18 cellular contexts compared by ENCODE assay signal in genomic region chr2:195594916-195595694, GRCh38.
"Had no signal": no experiment of that assay in that cellular context is flagged by ENCODE, and none has a peak within 500 bp of the region (broad histone marks: within the 10 kb centered on the region; RNA-seq: fewer than 3 reads in every experiment).

No MANE protein-coding gene starts in this region.

- H3K27ac Mint-ChIP-seq: activated naive CD4-positive, alpha-beta T cell treated with anti-CD3 and anti-CD28 coated beads, Interleukin-2, amount 50 U/mL, for 72 hours; activated T-helper 2 cell treated with anti-CD3 and anti-CD28 coated beads, Interferon-gamma antibody, Interleukin-2, Interleukin-4, amounts not matched to agents 10 μg/mL and 5 μg/mL and 100 μg/mL, durations not matched to agents 14 hours and 24 hours and 36 hours; stimulated activated effector memory CD8-positive, alpha-beta T cell treated with anti-CD3 and anti-CD28 coated beads, Interleukin-12 subunit alpha, Interleukin-12 subunit beta, amount 100 ng/mL, for 72 hours had no signal

- H3K36me3 Mint-ChIP-seq: naive thymus-derived CD8-positive, alpha-beta T cell; stimulated activated effector memory CD8-positive, alpha-beta T cell treated with anti-CD3 and anti-CD28 coated beads, Interleukin-12 subunit alpha, Interleukin-12 subunit beta, amount 100 ng/mL, for 72 hours had no signal

- H3K4me1 Mint-ChIP-seq: central memory CD8-positive, alpha-beta T cell; stimulated activated effector memory CD8-positive, alpha-beta T cell treated with anti-CD3 and anti-CD28 coated beads, Interleukin-12 subunit alpha, Interleukin-12 subunit beta, amount 100 ng/mL, for 72 hours had no signal

- H3K36me3 ChIP-seq: gastroesophageal sphincter, neutrophil, suprapubic skin had no signal

- H3K9me3 ChIP-seq: body of pancreas, gastroesophageal sphincter, neutrophil, suprapubic skin had no signal

- H3K27me3 Mint-ChIP-seq: central memory CD8-positive, alpha-beta T cell; naive thymus-derived CD8-positive, alpha-beta T cell had no signal

- H3K9me3 Mint-ChIP-seq: stimulated activated effector memory CD8-positive, alpha-beta T cell treated with anti-CD3 and anti-CD28 coated beads, Interleukin-12 subunit alpha, Interleukin-12 subunit beta, amount 100 ng/mL, for 72 hours had no signal

- H3K27ac ChIP-seq: body of pancreas, epithelial cell of prostate, gastroesophageal sphincter, neutrophil, suprapubic skin had no signal

- DNase-seq: activated CD4-positive, alpha-beta T cell treated with anti-CD3 and anti-CD28 coated beads, Interleukin-2, amount 50 U/mL, for 1 hour; amniotic stem cell; body of pancreas; cortex of kidney; effector memory CD4-positive, alpha-beta T cell; kidney; left ventricle myocardium superior; naive thymus-derived CD8-positive, alpha-beta T cell; T-helper 1 cell had no signal

- H3K27me3 ChIP-seq: body of pancreas, gastroesophageal sphincter, neutrophil, suprapubic skin had no signal

- H3K4me3 ChIP-seq: body of pancreas, gastroesophageal sphincter, skin epidermis, suprapubic skin had no signal

- H3K4me1 ChIP-seq: body of pancreas had no signal

- H3K4me3 Mint-ChIP-seq: central memory CD8-positive, alpha-beta T cell; naive thymus-derived CD8-positive, alpha-beta T cell; stimulated activated effector memory CD8-positive, alpha-beta T cell treated with anti-CD3 and anti-CD28 coated beads, Interleukin-12 subunit alpha, Interleukin-12 subunit beta, amount 100 ng/mL, for 72 hours had no signal
